In genomic region chr9:124415852-124416484, GRCh38 we compare ENCODE assay signal across 8 cellular contexts. TPM values are rescaled to one million over a fixed set of nuclear protein-coding genes. Genes with fewer than 3 reads are reported as not detected.
DNase-seq lines count a peak whose midpoint lies in the region; ATAC-seq and TF ChIP-seq lines count a peak whose summit lies in the region.

No MANE protein-coding gene starts in this region.

- peaks cover 29 to 39% (median 38%) of the 10 kb centered on the region in 3 donors for H3K4me1 Mint-ChIP-seq in naive B cell

- H3K36me3 Mint-ChIP-seq in naive B cell = peaks cover 15 to 23% of the 10 kb centered on the region in 2 donors

- peaks cover 30% of the 10 kb centered on the region for H3K36me3 ChIP-seq in BE2C
- H3K36me3 ChIP-seq in HEK293 (ENCODE audit: control insufficient read depth in 2 of 2, insufficient read depth in 1 of 2, low read length in 2 of 2) = peaks cover 20 to 34% of the 10 kb centered on the region in 2 experiments

- H3K4me1 ChIP-seq in BE2C = no peaks in the 10 kb centered on the region
- H3K4me1 ChIP-seq in HEK293 (ENCODE audit: control insufficient read depth, insufficient read depth, low read length) = peaks cover 4% of the 10 kb centered on the region; the same call in 1 of the 2 replicates

- H3K27me3 Mint-ChIP-seq in naive B cell = no peaks in the 10 kb centered on the region

- no peak overlapping the region for H3K27ac ChIP-seq in HEK293 (ENCODE audit: extremely low read depth, low read depth, low read length)

- ATAC-seq in naive B cell (ENCODE audit: low read depth in 2 of 2) (no peak), GM21381 (IDR thresholded peaks at IDR 0.05; ENCODE audit: unreplicated experiment) (no peak), HG03354 (IDR thresholded peaks at IDR 0.05; ENCODE audit: poor library complexity, severe bottlenecking, unreplicated experiment) (no peak)

- H3K9me3 ChIP-seq in BE2C (no peaks in the 10 kb centered on the region; the same call in 1 of the 2 replicates), HEK293 (ENCODE audit: control insufficient read depth, insufficient read depth, low read depth, low read length) (no peaks in the 10 kb centered on the region)

- in situ Hi-C loops in astrocyte of the spinal cord (cut with HindIII; ENCODE audit: low sequenced_read_pairs) = no loop called here

- H3K4me3 Mint-ChIP-seq in naive B cell = peak overlapping the region in 7 of 8 donors; percentile 92 to 98 (median 96)

- CTCF ChIA-PET in HEK293 (lab: Yijun Ruan, JAX) = interaction anchor here (0.6 to 1.1 kb wide), 5 partner anchors 9 to 482 kb away, joined by 3 read pairs; no protein-coding TSS in a partner anchor

- peak overlapping the region in 5 of 6 donors; percentile 89 to 98 (median 95) for H3K27ac Mint-ChIP-seq in naive B cell

- no peaks in the 10 kb centered on the region for H3K27me3 ChIP-seq in BE2C

- DNase-seq in BE2C = no peak
- DNase-seq in astrocyte of the spinal cord (ENCODE audit: low read depth, low spot score) = no peak
- no peak for DNase-seq in naive B cell
- DNase-seq in central memory CD4-positive, alpha-beta T cell = no peak
- DNase-seq in glomerular visceral epithelial cell (ENCODE audit: extremely low spot score) = no peak

- H3K9me3 Mint-ChIP-seq in naive B cell = peaks cover 0 to 4% (median 4%) of the 10 kb centered on the region in 7 donors

- POLR2A ChIA-PET in HEK293 (lab: Yijun Ruan, JAX) = no interaction called here

- TF ChIP-seq CTCF in BE2C (IDR thresholded peaks at IDR 0.05; ENCODE audit: low read depth, low read length) (no peak), HEK293 (tag by site-specific recombination; IDR thresholded peaks at IDR 0.05) (no peak), astrocyte of the spinal cord (IDR thresholded peaks at IDR 0.05; ENCODE audit: low read depth, low read length) (no peak)

- H3K4me3 ChIP-seq in BE2C (ENCODE audit: low read depth, low read length) (peak overlapping the region; percentile 96), HEK293 (ENCODE audit: low read depth, low read length) (no peak overlapping the region), astrocyte of the spinal cord (ENCODE audit: low read depth, low read length) (peak overlapping the region; percentile 99)

TF ChIP-seq in HEK293, 187 proteins besides CTCF, POLR2A, EP300 and RAD21:
- peak; percentile 67 for TF ChIP-seq SETDB1 (IDR thresholded peaks at IDR 0.05; ENCODE audit: insufficient read length, low read length)
- no peak for TF ChIP-seq OSR2 (tag by site-specific recombination; IDR thresholded peaks at IDR 0.05)
- TF ChIP-seq ZNF658 (tag by site-specific recombination; IDR thresholded peaks at IDR 0.05) = no peak
- TF ChIP-seq, protein P1, sequence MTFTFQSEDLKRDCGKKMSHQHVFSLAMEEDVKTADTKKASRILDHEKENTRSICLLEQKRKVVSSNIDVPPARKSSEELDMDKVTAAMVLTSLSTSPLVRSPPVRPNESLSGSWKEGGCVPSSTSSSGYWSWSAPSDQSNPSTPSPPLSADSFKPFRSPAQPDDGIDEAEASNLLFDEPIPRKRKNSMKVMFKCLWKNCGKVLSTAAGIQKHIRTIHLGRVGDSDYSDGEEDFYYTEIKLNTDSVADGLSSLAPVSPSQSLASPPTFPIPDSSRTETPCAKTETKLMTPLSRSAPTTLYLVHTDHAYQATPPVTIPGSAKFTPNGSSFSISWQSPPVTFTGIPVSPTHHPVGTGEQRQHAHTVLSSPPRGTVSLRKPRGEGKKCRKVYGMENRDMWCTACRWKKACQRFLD (tag by site-specific recombination; IDR thresholded peaks at IDR 0.05) = no peak
- no peak for TF ChIP-seq GLI4 (tag by site-specific recombination; IDR thresholded peaks at IDR 0.05)
- TF ChIP-seq ZNF654 (tag by site-specific recombination; IDR thresholded peaks at IDR 0.05; ENCODE audit: low read depth) = no peak
- TF ChIP-seq ZNF747 (tag by site-specific recombination; IDR thresholded peaks at IDR 0.05) = no peak
- TF ChIP-seq ZNF664 (tag by site-specific recombination; IDR thresholded peaks at IDR 0.05) = no peak

RNA-seq across cellular contexts. Expression of gene PSMB7, which starts 0.7 kb away (rescaled TPM):
- 371 TPM for polyA plus RNA-seq in BE2C (2012; ENCODE audit: insufficient read depth, insufficient read length, low read depth)
- polyA plus RNA-seq in naive B cell (ENCODE audit: low read depth in 6 of 6) = 100 to 1,000 TPM; 161 to 213 (median 179) TPM

RNA-seq across cellular contexts. Expression of gene ADGRD2, which starts 34.3 kb away (rescaled TPM):
- polyA plus RNA-seq in BE2C (2012; ENCODE audit: insufficient read depth, insufficient read length, low read depth) = 0.25 TPM
- polyA plus RNA-seq in naive B cell (ENCODE audit: low read depth in 6 of 6) = not detected
